ENCODE assay signal across 1 cellular context in the genomic region with DNA sequence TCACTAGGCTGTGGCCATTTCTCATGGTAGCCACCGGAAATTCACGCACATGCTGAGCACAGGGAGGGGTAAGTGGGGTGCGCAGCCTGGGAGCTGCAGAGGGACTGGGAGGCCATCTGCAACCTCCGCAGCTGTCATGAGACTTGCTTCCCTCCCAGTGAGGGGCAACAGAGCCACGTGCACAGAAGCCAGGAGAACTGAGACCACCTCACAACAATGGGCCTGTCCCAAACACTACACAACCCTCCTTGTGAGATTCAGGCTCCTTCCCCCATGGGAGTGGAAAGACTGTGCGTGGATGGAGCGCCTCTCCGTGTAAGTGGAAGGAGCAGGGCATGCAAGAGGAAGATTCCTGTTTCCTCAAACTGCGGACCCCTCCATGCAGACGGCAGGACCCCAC.
TF ChIP-seq lines count a peak whose summit lies in the region.

No MANE protein-coding gene starts in this region.

TF ChIP-seq in GM12878, 131 proteins besides CTCF, POLR2A, EP300 and RAD21:
- TF ChIP-seq, protein P1, sequence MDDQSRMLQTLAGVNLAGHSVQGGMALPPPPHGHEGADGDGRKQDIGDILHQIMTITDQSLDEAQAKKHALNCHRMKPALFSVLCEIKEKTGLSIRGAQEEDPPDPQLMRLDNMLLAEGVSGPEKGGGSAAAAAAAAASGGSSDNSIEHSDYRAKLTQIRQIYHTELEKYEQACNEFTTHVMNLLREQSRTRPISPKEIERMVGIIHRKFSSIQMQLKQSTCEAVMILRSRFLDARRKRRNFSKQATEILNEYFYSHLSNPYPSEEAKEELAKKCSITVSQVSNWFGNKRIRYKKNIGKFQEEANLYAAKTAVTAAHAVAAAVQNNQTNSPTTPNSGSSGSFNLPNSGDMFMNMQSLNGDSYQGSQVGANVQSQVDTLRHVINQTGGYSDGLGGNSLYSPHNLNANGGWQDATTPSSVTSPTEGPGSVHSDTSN (IDR thresholded peaks at IDR 0.05; ENCODE audit: insufficient replicate concordance, low read depth, low read length), result no peak
- TF ChIP-seq STAT3 (IDR thresholded peaks at IDR 0.05; ENCODE audit: low read depth, low read length) (no peak), ZNF274 (IDR thresholded peaks at IDR 0.05; ENCODE audit: insufficient read depth, insufficient read length) (no peak), CBX5 (IDR thresholded peaks at IDR 0.05; ENCODE audit: low read depth) (no peak), SREBF2 (IDR thresholded peaks at IDR 0.05; ENCODE audit: low read length) (no peak), BRCA1 (IDR thresholded peaks at IDR 0.05; ENCODE audit: low read depth, low read length) (no peak)
- TF ChIP-seq, protein P2, sequence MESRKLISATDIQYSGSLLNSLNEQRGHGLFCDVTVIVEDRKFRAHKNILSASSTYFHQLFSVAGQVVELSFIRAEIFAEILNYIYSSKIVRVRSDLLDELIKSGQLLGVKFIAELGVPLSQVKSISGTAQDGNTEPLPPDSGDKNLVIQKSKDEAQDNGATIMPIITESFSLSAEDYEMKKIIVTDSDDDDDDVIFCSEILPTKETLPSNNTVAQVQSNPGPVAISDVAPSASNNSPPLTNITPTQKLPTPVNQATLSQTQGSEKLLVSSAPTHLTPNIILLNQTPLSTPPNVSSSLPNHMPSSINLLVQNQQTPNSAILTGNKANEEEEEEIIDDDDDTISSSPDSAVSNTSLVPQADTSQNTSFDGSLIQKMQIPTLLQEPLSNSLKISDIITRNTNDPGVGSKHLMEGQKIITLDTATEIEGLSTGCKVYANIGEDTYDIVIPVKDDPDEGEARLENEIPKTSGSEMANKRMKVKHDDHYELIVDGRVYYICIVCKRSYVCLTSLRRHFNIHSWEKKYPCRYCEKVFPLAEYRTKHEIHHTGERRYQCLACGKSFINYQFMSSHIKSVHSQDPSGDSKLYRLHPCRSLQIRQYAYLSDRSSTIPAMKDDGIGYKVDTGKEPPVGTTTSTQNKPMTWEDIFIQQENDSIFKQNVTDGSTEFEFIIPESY (IDR thresholded peaks at IDR 0.05), result no peak
